ENCODE assay signal across 8 cellular contexts in genomic region chr7:142866361-142867096, GRCh38. TPM values are rescaled to one million over a fixed set of nuclear protein-coding genes. Genes with fewer than 3 reads are reported as not detected.
DNase-seq lines count a peak whose midpoint lies in the region; ATAC-seq and TF ChIP-seq lines count a peak whose summit lies in the region.

No MANE protein-coding gene starts in this region.

- H3K4me3 ChIP-seq in coronary artery, result no peak overlapping the region

- H3K36me3 Mint-ChIP-seq in activated CD8-positive, alpha-beta memory T cell treated with anti-CD3 and anti-CD28 coated beads, Interleukin-2, amount 10 ng/mL, durations not matched to agents 7 days and 5 days, result no peaks in the 10 kb centered on the region
- H3K36me3 Mint-ChIP-seq in nephron (ENCODE audit: low read depth), result peaks cover 22% of the 10 kb centered on the region

- CTCF ChIA-PET in activated CD8-positive, alpha-beta memory T cell treated with anti-CD3 and anti-CD28 coated beads, Interleukin-2, amount 10 ng/mL, durations not matched to agents 7 days and 5 days (lab: Charles Lee), result interaction anchor here (0.6 to 2.0 kb wide), 4 partner anchors 9 to 349 kb away, joined by 3 to 18 read pairs (median 5); partner anchors contain the start of gene EPHB6

- no peak overlapping the region for H3K27ac Mint-ChIP-seq in activated CD8-positive, alpha-beta memory T cell treated with anti-CD3 and anti-CD28 coated beads, Interleukin-2, amount 10 ng/mL, durations not matched to agents 7 days and 5 days
- H3K27ac Mint-ChIP-seq in nephron, result no peak overlapping the region

- peak; percentile 35 for DNase-seq in activated CD8-positive, alpha-beta memory T cell treated with anti-CD3 and anti-CD28 coated beads, Interleukin-2, amount 10 ng/mL, durations not matched to agents 7 days and 5 days
- DNase-seq in activated CD8-positive, alpha-beta memory T cell treated with anti-CD3 and anti-CD28 coated beads, Interleukin-2, amount 50 U/mL, for 4 hours, result no peak
- DNase-seq in NCI-H748 treated with DMSO at 0.1 percent for 48 hours (lab: John Stamatoyannopoulos, UW) (peak; percentile 5), coronary artery (ENCODE audit: low spot score) (no peak), activated gamma-delta T cell treated with Interleukin-2 at 50 U/mL for 16 hours (no peak), SW 1271 (lab: John Stamatoyannopoulos, UW) (no peak)

- TF ChIP-seq CTCF in coronary artery (IDR thresholded peaks at IDR 0.05) (peak; percentile 13), nephron (IDR thresholded peaks at IDR 0.05; ENCODE audit: unreplicated experiment in 3 of 3) (peak; percentile 47 to 58 (median 49))

- no peaks in the 10 kb centered on the region for H3K9me3 Mint-ChIP-seq in activated CD8-positive, alpha-beta memory T cell treated with anti-CD3 and anti-CD28 coated beads, Interleukin-2, amount 10 ng/mL, durations not matched to agents 7 days and 5 days (ENCODE audit: low read depth)
- H3K9me3 Mint-ChIP-seq in nephron, result no peaks in the 10 kb centered on the region

- no peak overlapping the region for H3K27ac ChIP-seq in coronary artery

- H3K27me3 Mint-ChIP-seq in activated CD8-positive, alpha-beta memory T cell treated with anti-CD3 and anti-CD28 coated beads, Interleukin-2, amount 10 ng/mL, durations not matched to agents 7 days and 5 days, result no peaks in the 10 kb centered on the region
- H3K27me3 Mint-ChIP-seq in nephron (ENCODE audit: low read depth), result peaks cover 9% of the 10 kb centered on the region

- peak; percentile 27 for ATAC-seq in activated CD8-positive, alpha-beta memory T cell treated with anti-CD3 and anti-CD28 coated beads, Interleukin-2, amount 10 ng/mL, durations not matched to agents 7 days and 5 days
- ATAC-seq in HG03097 (IDR thresholded peaks at IDR 0.05; ENCODE audit: low FRiP score, unreplicated experiment), result no peak

- H3K4me1 Mint-ChIP-seq in activated CD8-positive, alpha-beta memory T cell treated with anti-CD3 and anti-CD28 coated beads, Interleukin-2, amount 10 ng/mL, durations not matched to agents 7 days and 5 days, result no peaks in the 10 kb centered on the region
- no peaks in the 10 kb centered on the region for H3K4me1 Mint-ChIP-seq in nephron

- no peak overlapping the region for H3K4me3 Mint-ChIP-seq in activated CD8-positive, alpha-beta memory T cell treated with anti-CD3 and anti-CD28 coated beads, Interleukin-2, amount 10 ng/mL, durations not matched to agents 7 days and 5 days
- no peak overlapping the region for H3K4me3 Mint-ChIP-seq in nephron

RNA-seq across cellular contexts. Expression of gene EPHB6, which starts 11.7 kb away (rescaled TPM):
- 1 to 10 TPM; 5.1 to 7.5 TPM for total RNA-seq in activated CD8-positive, alpha-beta memory T cell treated with anti-CD3 and anti-CD28 coated beads, Interleukin-2, amount 10 ng/mL, durations not matched to agents 7 days and 5 days

RNA-seq across cellular contexts. Expression of gene TRPV6, which starts 19.0 kb away (rescaled TPM):
- total RNA-seq in activated CD8-positive, alpha-beta memory T cell treated with anti-CD3 and anti-CD28 coated beads, Interleukin-2, amount 10 ng/mL, durations not matched to agents 7 days and 5 days, result not detected

Comparison
In these comparisons a context has a peak if more than half of its experiments do, and no peak if none do; other contexts are left out.
1. DNase-seq: peak in activated CD8-positive, alpha-beta memory T cell treated with anti-CD3 and anti-CD28 coated beads, Interleukin-2, amount 10 ng/mL, durations not matched to agents 7 days and 5 days (single experiment) and NCI-H748 treated with DMSO at 0.1 percent for 48 hours (single experiment); none in activated CD8-positive, alpha-beta memory T cell treated with anti-CD3 and anti-CD28 coated beads, Interleukin-2, amount 50 U/mL, for 4 hours (single experiment), coronary artery (single experiment), activated gamma-delta T cell treated with Interleukin-2 at 50 U/mL for 16 hours (single experiment) and SW 1271 (0 of 2).